3 cellular contexts compared by ENCODE assay signal in genomic region chr6:73143551-73143950, GRCh38.
"Had no signal": no experiment of that assay in that cellular context is flagged by ENCODE, and none has a peak within 500 bp of the region (broad histone marks: within the 10 kb centered on the region; RNA-seq: fewer than 3 reads in every experiment).

No MANE protein-coding gene starts in this region.

- ATAC-seq: GM12878 had no signal

- H3K4me3 ChIP-seq: GM12878 had no signal

- DNase-seq: GDM1, GF-D8 had no signal
